Comparison of ENCODE assay signal across 12 cellular contexts in the genomic region with DNA sequence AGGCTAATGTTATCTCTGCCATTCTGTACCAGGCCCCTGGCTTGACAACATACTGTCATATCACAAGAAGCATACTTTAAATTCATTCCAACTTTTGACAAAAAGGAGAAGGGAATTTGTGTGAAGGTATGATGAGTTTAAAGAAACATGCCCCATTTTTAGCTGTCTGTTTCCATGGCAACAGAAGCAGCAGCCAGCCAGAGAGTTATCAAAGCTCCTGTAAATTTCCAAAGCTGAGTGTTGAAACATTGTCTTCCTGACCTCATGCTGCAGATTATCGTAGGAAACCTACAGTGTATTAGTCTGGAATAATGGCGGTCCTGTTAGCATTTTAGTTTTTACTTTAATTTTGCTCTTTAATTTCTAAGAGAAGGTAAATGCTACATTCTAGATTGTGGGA.
DNase-seq lines count a peak whose midpoint lies in the region; ATAC-seq and TF ChIP-seq lines count a peak whose summit lies in the region.
"Had no signal": no experiment of that assay in that cellular context is flagged by ENCODE, and none has a peak within 500 bp of the region (broad histone marks: within the 10 kb centered on the region; RNA-seq: fewer than 3 reads in every experiment).

No MANE protein-coding gene starts in this region.

- H3K27me3 Mint-ChIP-seq in nephron (ENCODE audit: low read depth): no peaks in the 10 kb centered on the region
- H3K27me3 Mint-ChIP-seq: central memory CD8-positive, alpha-beta T cell had no signal

- H3K4me3 ChIP-seq in HEK293 (ENCODE audit: low read depth, low read length) (no peak overlapping the region), OCI-LY7 (ENCODE audit: low read depth, low read length, poor library complexity, severe bottlenecking) (no peak overlapping the region)
- H3K4me3 ChIP-seq: skin epidermis had no signal

- H3K9me3 ChIP-seq in HEK293 (ENCODE audit: control insufficient read depth, insufficient read depth, low read depth, low read length) (no peaks in the 10 kb centered on the region), OCI-LY7 (ENCODE audit: low read length) (0 out of 2 replicates have a peak, but pooled peaks cover 10% of the 10 kb centered on the region)

- POLR2A ChIA-PET in HEK293 (lab: Yijun Ruan, JAX): no interaction called here
- POLR2A ChIA-PET in OCI-LY7 (lab: Charles Lee): interaction anchor here (0.7 to 1.1 kb wide), 3 partner anchors 63 to 161 kb away, joined by 3 to 4 read pairs (median 3); no protein-coding TSS in a partner anchor

- TF ChIP-seq CTCF in HEK293 (tag by site-specific recombination; IDR thresholded peaks at IDR 0.05): no peak
- TF ChIP-seq CTCF in OCI-LY7 (conservative IDR thresholded peaks at IDR 0.05; ENCODE audit: low read length): no peak
- TF ChIP-seq CTCF in nephron (IDR thresholded peaks at IDR 0.05; ENCODE audit: unreplicated experiment in 3 of 3): no peak

- no peaks in the 10 kb centered on the region for H3K9me3 Mint-ChIP-seq in nephron
- H3K9me3 Mint-ChIP-seq: activated naive CD4-positive, alpha-beta T cell treated with anti-CD3 and anti-CD28 coated beads for 36 hours; central memory CD8-positive, alpha-beta T cell; HFFc6 had no signal

- H3K27ac ChIP-seq in HEK293 (ENCODE audit: extremely low read depth, low read depth, low read length) (no peak overlapping the region), OCI-LY7 (ENCODE audit: low read depth, low read length, poor library complexity, severe bottlenecking) (no peak overlapping the region)

- H3K4me2 ChIP-seq in OCI-LY7 (ENCODE audit: low read length): peak overlapping the region; percentile 49

- DNase-seq in OCI-LY7 (ENCODE audit: low spot score) (peak; percentile 10), dermis microvascular lymphatic vessel endothelial cell (ENCODE audit: low read depth in 2 of 2) (peak; percentile 51 to 64), NCI-H446 (lab: John Stamatoyannopoulos, UW) (no peak), NCI-H2107 (lab: John Stamatoyannopoulos, UW) (no peak)
- DNase-seq: HFFc6, NCI-H526 had no signal

- H3K36me3 Mint-ChIP-seq in nephron (ENCODE audit: low read depth): peaks cover 27% of the 10 kb centered on the region

- H3K79me2 ChIP-seq in OCI-LY7 (ENCODE audit: insufficient read depth, low read depth, low read length): no peaks in the 10 kb centered on the region

- no peaks in the 10 kb centered on the region for H3K9me2 ChIP-seq in OCI-LY7 (ENCODE audit: insufficient read depth, low read length)

- peaks cover 7% of the 10 kb centered on the region for H3K4me1 ChIP-seq in HEK293 (ENCODE audit: control insufficient read depth, insufficient read depth, low read length)
- H3K4me1 ChIP-seq in OCI-LY7 (ENCODE audit: insufficient read depth, low read length, poor library complexity, severe bottlenecking): peaks cover 29% of the 10 kb centered on the region

- intact Hi-C loops in OCI-LY7 (cut with micrococcal nuclease; ENCODE audit: unreplicated experiment): no loop called here

- no peaks in the 10 kb centered on the region for H4K20me1 ChIP-seq in OCI-LY7 (ENCODE audit: insufficient read depth, low read length)

- no peak overlapping the region for H3K4me3 Mint-ChIP-seq in nephron
- H3K4me3 Mint-ChIP-seq: activated naive CD4-positive, alpha-beta T cell treated with anti-CD3 and anti-CD28 coated beads for 36 hours; central memory CD8-positive, alpha-beta T cell; HFFc6 had no signal

- peak overlapping the region; percentile 33; the same call in 1 of the 2 replicates for H2AFZ ChIP-seq in OCI-LY7 (ENCODE audit: low read length)

- no peak for ATAC-seq in GM21515 (IDR thresholded peaks at IDR 0.05; ENCODE audit: unreplicated experiment)

- H3K36me3 ChIP-seq in HEK293 (ENCODE audit: control insufficient read depth in 2 of 2, insufficient read depth in 1 of 2, low read length in 2 of 2) (no peaks in the 10 kb centered on the region), OCI-LY7 (ENCODE audit: insufficient read depth, low read length) (no peaks in the 10 kb centered on the region)

- no TSS peak for BruUV-seq in OCI-LY7 (replicated peaks; lab: Mats Ljungman, UMichigan)

- peaks cover 13% of the 10 kb centered on the region for H3K4me1 Mint-ChIP-seq in nephron

- H3K27ac Mint-ChIP-seq in nephron: peak overlapping the region in 2 of 3 experiments; percentile 26 to 31
- H3K27ac Mint-ChIP-seq: activated naive CD4-positive, alpha-beta T cell treated with anti-CD3 and anti-CD28 coated beads for 36 hours; HFFc6 had no signal

- CTCF ChIA-PET in HEK293 (lab: Yijun Ruan, JAX) (interaction anchor here (0.6 to 2.8 kb wide), 2 partner anchors 10 to 220 kb away, joined by 4 to 7 read pairs; no protein-coding TSS in a partner anchor), OCI-LY7 (lab: Charles Lee; ENCODE audit: unreplicated experiment) (no interaction called here)

TF ChIP-seq in HEK293, 187 proteins besides CTCF, POLR2A, EP300 and RAD21:
- TF ChIP-seq PRDM6 (tag by site-specific recombination; IDR thresholded peaks at IDR 0.05): 0 out of 2 replicates have a peak, but pooled peaks have one; percentile 2
- no peak for TF ChIP-seq ZNF391 (tag by site-specific recombination; IDR thresholded peaks at IDR 0.05; ENCODE audit: borderline replicate concordance, low read depth)

Comparison
In these comparisons a context has a peak if more than half of its experiments do, and no peak if none do; other contexts are left out.
1. DNase-seq: peak in OCI-LY7 (single experiment) and dermis microvascular lymphatic vessel endothelial cell (2 of 2); none in NCI-H446 (0 of 2) and NCI-H2107 (single experiment).